Comparison of ENCODE assay signal across 18 cellular contexts in the genomic region with DNA sequence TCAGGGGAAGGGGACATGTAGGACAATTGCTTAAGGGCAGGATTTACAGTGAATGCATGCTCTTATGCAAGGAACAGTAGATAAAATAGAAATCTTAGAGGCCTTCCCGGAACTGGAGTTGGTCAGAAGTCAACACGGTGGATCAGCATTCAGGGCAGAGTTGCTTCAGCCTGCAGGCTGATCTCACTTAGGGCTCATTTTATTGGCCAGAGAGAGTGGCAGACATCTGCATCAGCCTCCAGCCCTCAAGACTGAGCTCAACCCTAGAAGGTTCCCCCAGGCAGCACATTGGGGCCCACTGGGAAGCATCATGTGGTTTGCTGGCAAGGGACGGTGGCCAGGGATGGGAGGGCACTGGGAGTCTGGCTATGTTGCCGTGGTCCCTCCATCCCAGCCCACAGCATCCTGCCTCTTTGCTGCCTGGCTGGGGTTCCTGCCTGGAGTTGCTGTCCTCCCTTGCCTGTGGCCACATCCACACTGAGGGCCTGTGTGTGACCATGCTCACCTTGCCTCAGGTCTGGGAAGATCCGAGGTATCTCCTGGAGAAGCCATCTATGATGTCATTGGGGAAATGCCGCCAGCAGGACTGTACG. TPM values are rescaled to one million over a fixed set of nuclear protein-coding genes. Genes with fewer than 3 reads are reported as not detected.
"Had no signal": no experiment of that assay in that cellular context is flagged by ENCODE, and none has a peak within 500 bp of the region (broad histone marks: within the 10 kb centered on the region; RNA-seq: fewer than 3 reads in every experiment).

No MANE protein-coding gene starts in this region.

- H3K27me3 ChIP-seq: adrenal gland, breast epithelium, upper lobe of left lung had no signal

- H3K36me3 ChIP-seq: adrenal gland, breast epithelium, upper lobe of left lung had no signal

- H3K4me3 ChIP-seq: adrenal gland, breast epithelium, esophagus squamous epithelium, stomach, upper lobe of left lung had no signal

- H3K27ac ChIP-seq: adrenal gland, breast epithelium, esophagus squamous epithelium, stomach, upper lobe of left lung had no signal

- DNase-seq: activated gamma-delta T cell; activated T-cell treated with anti-CD3 and anti-CD28 coated beads, Interleukin-2, amount 50 U/mL, for 72 hours; adrenal gland; cerebellar nuclear complex; effector CD4-positive, alpha-beta T cell; esophagus squamous epithelium; hippocampal formation; midbrain; nephron progenitor cell; occipital lobe; stomach had no signal

- ATAC-seq: activated naive CD4-positive, alpha-beta T cell treated with anti-CD3 and anti-CD28 coated beads, Interleukin-2, amount 50 U/mL, for 72 hours; activated T-cell treated with anti-CD3 and anti-CD28 coated beads, Interleukin-2, amount 50 U/mL, for 72 hours; left lobe of liver had no signal

- FAIRE-seq: astrocyte, keratinocyte, TTC549 had no signal

- H3K9me3 ChIP-seq: adrenal gland, esophagus squamous epithelium, upper lobe of left lung had no signal

- H3K4me1 ChIP-seq: adrenal gland, breast epithelium, esophagus squamous epithelium, upper lobe of left lung had no signal

RNA-seq across cellular contexts. Expression of gene SPRN, which starts 42.4 kb away (rescaled TPM):
- total RNA-seq: activated naive CD4-positive, alpha-beta T cell treated with anti-CD3 and anti-CD28 coated beads, Interleukin-2, amount 50 U/mL, for 72 hours; activated T-cell treated with anti-CD3 and anti-CD28 coated beads, Interleukin-2, amount 50 U/mL, for 72 hours; esophagus squamous epithelium; stomach had no signal
